ENCODE assay signal across 35 cellular contexts in the genomic region with DNA sequence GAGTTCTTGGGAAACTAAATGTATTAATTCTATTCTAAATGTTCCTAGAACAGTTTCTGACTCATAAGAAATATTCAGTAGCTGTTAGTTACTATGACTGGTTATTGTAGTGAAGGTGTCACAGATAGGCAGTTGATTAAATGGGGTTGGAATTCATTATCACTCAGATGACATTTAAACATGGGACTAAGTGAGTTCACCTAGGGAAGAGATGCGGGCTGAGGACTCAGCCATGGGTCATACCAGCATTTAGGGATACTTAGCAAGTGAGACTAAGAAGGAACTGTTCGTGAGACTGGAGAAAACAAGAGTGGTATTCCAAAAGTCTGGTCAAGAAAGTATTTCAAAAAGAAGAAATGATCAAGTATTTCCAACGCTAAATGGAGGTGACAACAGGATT.
"Had no signal": no experiment of that assay in that cellular context is flagged by ENCODE, and none has a peak within 500 bp of the region (broad histone marks: within the 10 kb centered on the region; RNA-seq: fewer than 3 reads in every experiment).

No MANE protein-coding gene starts in this region.

- H3K4me3 ChIP-seq: MG63 had no signal

- H3K27ac ChIP-seq: KMS-11 had no signal

- H3K9ac ChIP-seq: KMS-11 had no signal

- H3K36me3 ChIP-seq: MG63 had no signal

- DNase-seq: Karpas-422, Kasumi-1, KG1, MG63, MM.1S, MV-4-11, NCI-H1048, NCI-H1092, NCI-H1092 treated with DMSO at 0.1 percent for 48 hours, NCI-H1105, NCI-H1105 treated with DMSO at 0.1 percent for 48 hours, NCI-H1417, NCI-H1417 treated with DMSO at 0.1 percent for 48 hours, NCI-H1436, NCI-H1436 treated with DMSO at 0.1 percent for 48 hours, NCI-H146, NCI-H1694, NCI-H1694 treated with DMSO at 0.1 percent for 48 hours, NCI-H187, NCI-H187 treated with DMSO at 0.1 percent for 48 hours, NCI-H1930, NCI-H2029, NCI-H2029 treated with DMSO at 0.1 percent for 48 hours, NCI-H2081, NCI-H2081 treated with DMSO at 0.1 percent for 48 hours, NCI-H2107, NCI-H2171, NCI-H2171 treated with DMSO at 0.1 percent for 48 hours, NCI-H2227 treated with DMSO at 0.1 percent for 48 hours, NCI-H226, NCI-H345, NCI-H446, NCI-H446 treated with DMSO at 0.1 percent for 48 hours, NCI-H510A had no signal

- H3K27me3 ChIP-seq: MG63 had no signal

- H3K9me3 ChIP-seq: MG63 had no signal

- H3K4me2 ChIP-seq: KMS-11 had no signal
